9 cellular contexts compared by ENCODE assay signal in genomic region chr2:238230699-238231098, GRCh38. TPM values are rescaled to one million over a fixed set of nuclear protein-coding genes. Genes with fewer than 3 reads are reported as not detected.
A peak's percentile ranks its signal among the peaks of the same experiment; 100 is the strongest.
DNase-seq lines count a peak whose midpoint lies in the region; ATAC-seq, FAIRE-seq and TF ChIP-seq lines count a peak whose summit lies in the region.
"Had no signal": no experiment of that assay in that cellular context is flagged by ENCODE, and none has a peak within 500 bp of the region (broad histone marks: within the 10 kb centered on the region; RNA-seq: fewer than 3 reads in every experiment).

No MANE protein-coding gene starts in this region.

- H3K36me3 ChIP-seq in HUES64 (ENCODE audit: insufficient read depth, low read length) (no peaks in the 10 kb centered on the region), aorta (ENCODE audit: control insufficient read depth in 1 of 2, insufficient read depth in 2 of 2, low read length in 1 of 2) (no peaks in the 10 kb centered on the region)

- no peaks in the 10 kb centered on the region for H3K4me1 ChIP-seq in HUES64 (ENCODE audit: insufficient read depth, low read length)
- no peaks in the 10 kb centered on the region for H3K4me1 ChIP-seq in aorta (ENCODE audit: control insufficient read depth in 1 of 2, insufficient read depth in 2 of 2, low read length in 2 of 2)

- H3K4me1 Mint-ChIP-seq in activated T-helper 2 cell treated with anti-CD3 and anti-CD28 coated beads, Interferon-gamma antibody, Interleukin-2, Interleukin-4, amounts not matched to agents 10 μg/mL and 5 μg/mL and 100 μg/mL, durations not matched to agents 14 hours and 24 hours and 36 hours (ENCODE audit: low read depth): peaks cover 11% of the 10 kb centered on the region
- H3K4me1 Mint-ChIP-seq in immature natural killer cell: peaks cover 35 to 58% of the 10 kb centered on the region in 2 donors
- peaks cover 18% of the 10 kb centered on the region for H3K4me1 Mint-ChIP-seq in stimulated activated memory B cell treated with anti-CD40 and anti-IgM and Interleukin-4, amounts not matched to agents 10 μg/mL and 1 μg/mL and 100 μg/mL, for 72 hours

- no peaks in the 10 kb centered on the region for H3K9me3 ChIP-seq in HUES64 (ENCODE audit: insufficient read depth, low read depth, low read length)
- no peaks in the 10 kb centered on the region for H3K9me3 ChIP-seq in aorta (ENCODE audit: control insufficient read depth, low read length)

- intact Hi-C loops in activated T-helper 2 cell treated with anti-CD3 and anti-CD28 coated beads, Interferon-gamma antibody, Interleukin-2, Interleukin-4, amounts not matched to agents 10 μg/mL and 5 μg/mL and 100 μg/mL, durations not matched to agents 14 hours and 24 hours and 36 hours (cut with micrococcal nuclease): loop anchor here (1.0 kb wide), 1 partner anchor 10 kb away; the partner anchor contains the start of gene HES6
- intact Hi-C loops in aorta (cut with DNase I): no loop called here

- H3K27me3 Mint-ChIP-seq in activated T-helper 2 cell treated with anti-CD3 and anti-CD28 coated beads, Interferon-gamma antibody, Interleukin-2, Interleukin-4, amounts not matched to agents 10 μg/mL and 5 μg/mL and 100 μg/mL, durations not matched to agents 14 hours and 24 hours and 36 hours (ENCODE audit: low read depth): peaks cover 39% of the 10 kb centered on the region
- H3K27me3 Mint-ChIP-seq in immature natural killer cell (ENCODE audit: low read depth in 3 of 3): peaks cover 7 to 35% (median 13%) of the 10 kb centered on the region in 3 donors
- peaks cover 21% of the 10 kb centered on the region for H3K27me3 Mint-ChIP-seq in stimulated activated memory B cell treated with anti-CD40 and anti-IgM and Interleukin-4, amounts not matched to agents 10 μg/mL and 1 μg/mL and 100 μg/mL, for 72 hours

- peaks cover 5% of the 10 kb centered on the region for H3K9me3 Mint-ChIP-seq in activated T-helper 2 cell treated with anti-CD3 and anti-CD28 coated beads, Interferon-gamma antibody, Interleukin-2, Interleukin-4, amounts not matched to agents 10 μg/mL and 5 μg/mL and 100 μg/mL, durations not matched to agents 14 hours and 24 hours and 36 hours
- no peaks in the 10 kb centered on the region for H3K9me3 Mint-ChIP-seq in immature natural killer cell
- H3K9me3 Mint-ChIP-seq in stimulated activated memory B cell treated with anti-CD40 and anti-IgM and Interleukin-4, amounts not matched to agents 10 μg/mL and 1 μg/mL and 100 μg/mL, for 72 hours: no peaks in the 10 kb centered on the region

- H3K27ac ChIP-seq in HUES64 (ENCODE audit: low read depth, low read length): no peak overlapping the region
- H3K27ac ChIP-seq in aorta (ENCODE audit: low read depth in 1 of 2, low read length in 2 of 2): no peak overlapping the region

- no peak overlapping the region for H3K27ac Mint-ChIP-seq in activated T-helper 2 cell treated with anti-CD3 and anti-CD28 coated beads, Interferon-gamma antibody, Interleukin-2, Interleukin-4, amounts not matched to agents 10 μg/mL and 5 μg/mL and 100 μg/mL, durations not matched to agents 14 hours and 24 hours and 36 hours
- H3K27ac Mint-ChIP-seq in immature natural killer cell: peak overlapping the region in 4 of 6 donors; percentile 10 to 80 (median 20)
- H3K27ac Mint-ChIP-seq in stimulated activated memory B cell treated with anti-CD40 and anti-IgM and Interleukin-4, amounts not matched to agents 10 μg/mL and 1 μg/mL and 100 μg/mL, for 72 hours: no peak overlapping the region

- H3K9ac ChIP-seq in HUES64 (ENCODE audit: low read depth, low read length): no peak overlapping the region

- WGBS in HUES64: 77% methylated on average over 5 of the region's 5 CpGs
- 93 to 94% methylated on average over 5 of the region's 5 CpGs for WGBS in aorta, 2 donors

- TF ChIP-seq POLR2A in H54 (IDR thresholded peaks at IDR 0.05; ENCODE audit: low read depth, low read length) (no peak), GM18505 (IDR thresholded peaks at IDR 0.05; ENCODE audit: borderline replicate concordance, extremely low read depth, insufficient read depth, insufficient read length) (no peak)

- FAIRE-seq in H54 (lab: Jason Lieb, UNC): no peak
- FAIRE-seq: frontal cortex had no signal

- H3K4me3 ChIP-seq in HUES64 (ENCODE audit: low read length) (peak overlapping the region; percentile 61), aorta (ENCODE audit: low read length in 2 of 2) (no peak overlapping the region)

- peaks cover 38% of the 10 kb centered on the region for H3K27me3 ChIP-seq in HUES64 (ENCODE audit: insufficient read depth, low read length)
- no peaks in the 10 kb centered on the region for H3K27me3 ChIP-seq in aorta (ENCODE audit: control insufficient read depth in 1 of 2, insufficient read depth in 2 of 2, low read length in 1 of 2)

- ATAC-seq in stimulated activated memory B cell treated with anti-CD40 and anti-IgM and Interleukin-4, amounts not matched to agents 10 μg/mL and 1 μg/mL and 100 μg/mL, for 72 hours: no peak
- ATAC-seq in GM18505 (IDR thresholded peaks at IDR 0.05; ENCODE audit: unreplicated experiment) (no peak), HG03196 (IDR thresholded peaks at IDR 0.05; ENCODE audit: unreplicated experiment) (no peak), aorta (ENCODE audit: low FRiP score) (no peak)

- DNase-seq in activated T-helper 2 cell treated with anti-CD3 and anti-CD28 coated beads, Interferon-gamma antibody, Interleukin-2, Interleukin-4, amounts not matched to agents 10 μg/mL and 5 μg/mL and 100 μg/mL, durations not matched to agents 14 hours and 24 hours and 36 hours (ENCODE audit: low spot score): no peak
- DNase-seq in immature natural killer cell: no peak
- DNase-seq in H54 (ENCODE audit: insufficient read length, low spot score): no peak
- no peak for DNase-seq in aorta

- peaks cover 4% of the 10 kb centered on the region for H3K36me3 Mint-ChIP-seq in activated T-helper 2 cell treated with anti-CD3 and anti-CD28 coated beads, Interferon-gamma antibody, Interleukin-2, Interleukin-4, amounts not matched to agents 10 μg/mL and 5 μg/mL and 100 μg/mL, durations not matched to agents 14 hours and 24 hours and 36 hours (ENCODE audit: low read depth)
- H3K36me3 Mint-ChIP-seq in immature natural killer cell: peaks cover 0 to 10% (median 8%) of the 10 kb centered on the region in 3 donors
- H3K36me3 Mint-ChIP-seq in stimulated activated memory B cell treated with anti-CD40 and anti-IgM and Interleukin-4, amounts not matched to agents 10 μg/mL and 1 μg/mL and 100 μg/mL, for 72 hours: peaks cover 28% of the 10 kb centered on the region

- peak overlapping the region; percentile 63 for H3K4me3 Mint-ChIP-seq in activated T-helper 2 cell treated with anti-CD3 and anti-CD28 coated beads, Interferon-gamma antibody, Interleukin-2, Interleukin-4, amounts not matched to agents 10 μg/mL and 5 μg/mL and 100 μg/mL, durations not matched to agents 14 hours and 24 hours and 36 hours (ENCODE audit: low read depth)
- peak overlapping the region; percentile 82 to 89 (median 86) for H3K4me3 Mint-ChIP-seq in immature natural killer cell
- peak overlapping the region; percentile 33 for H3K4me3 Mint-ChIP-seq in stimulated activated memory B cell treated with anti-CD40 and anti-IgM and Interleukin-4, amounts not matched to agents 10 μg/mL and 1 μg/mL and 100 μg/mL, for 72 hours

RNA-seq across cellular contexts. Expression of gene HES6, which starts 9.1 kb away (rescaled TPM):
- 29.8 TPM for polyA plus RNA-seq in HUES64 (2013, experiment 1 of 2)
- 37.0 TPM for polyA plus RNA-seq in HUES64 (2013, experiment 2 of 2)
- total RNA-seq in activated T-helper 2 cell treated with anti-CD3 and anti-CD28 coated beads, Interferon-gamma antibody, Interleukin-2, Interleukin-4, amounts not matched to agents 10 μg/mL and 5 μg/mL and 100 μg/mL, durations not matched to agents 14 hours and 24 hours and 36 hours: 10.2 and 10.8 TPM in 2 replicates
- polyA plus RNA-seq in immature natural killer cell: 10 to 100 TPM; 27.3 to 36.5 (median 34.5) TPM
- total RNA-seq in aorta: 1 to 10 TPM; 3.3 to 5.2 TPM
- 1 to 10 TPM; 3.3 to 9.4 TPM for polyA plus RNA-seq in aorta

RNA-seq across cellular contexts. Expression of gene ILKAP, which starts 27.2 kb away (rescaled TPM):
- polyA plus RNA-seq in HUES64 (2013, experiment 1 of 2): 28.6 TPM
- polyA plus RNA-seq in HUES64 (2013, experiment 2 of 2): 25.4 TPM
- total RNA-seq in activated T-helper 2 cell treated with anti-CD3 and anti-CD28 coated beads, Interferon-gamma antibody, Interleukin-2, Interleukin-4, amounts not matched to agents 10 μg/mL and 5 μg/mL and 100 μg/mL, durations not matched to agents 14 hours and 24 hours and 36 hours: 67.1 and 71.3 TPM in 2 replicates
- 10 to 100 TPM; 59.2 to 82.8 (median 59.3) TPM for polyA plus RNA-seq in immature natural killer cell
- total RNA-seq in aorta: 10 to 100 TPM; 48.4 to 50.7 TPM
- 100 to 1,000 TPM in 1 of 2 donors, 10 to 100 TPM in 1; 19.4 to 149 TPM for polyA plus RNA-seq in aorta

RNA-seq across cellular contexts. Expression of gene PER2, which starts 57.7 kb away (rescaled TPM):
- polyA plus RNA-seq in HUES64 (2013, experiment 1 of 2): 2.6 TPM
- polyA plus RNA-seq in HUES64 (2013, experiment 2 of 2): 2.2 TPM
- 19.1 and 19.3 TPM in 2 replicates for total RNA-seq in activated T-helper 2 cell treated with anti-CD3 and anti-CD28 coated beads, Interferon-gamma antibody, Interleukin-2, Interleukin-4, amounts not matched to agents 10 μg/mL and 5 μg/mL and 100 μg/mL, durations not matched to agents 14 hours and 24 hours and 36 hours
- polyA plus RNA-seq in immature natural killer cell (1 to 10 TPM; 1.0 to 8.5 (median 7.2) TPM), aorta (1 to 10 TPM; 2.0 to 6.1 TPM)
- 10 to 100 TPM; 22.0 to 25.1 TPM for total RNA-seq in aorta

Comparison
In these comparisons a context has a peak if more than half of its experiments do, and no peak if none do; other contexts are left out.
1. H3K27ac Mint-ChIP-seq: peak in immature natural killer cell (4 of 6); none in activated T-helper 2 cell treated with anti-CD3 and anti-CD28 coated beads, Interferon-gamma antibody, Interleukin-2, Interleukin-4, amounts not matched to agents 10 μg/mL and 5 μg/mL and 100 μg/mL, durations not matched to agents 14 hours and 24 hours and 36 hours (single experiment) and stimulated activated memory B cell treated with anti-CD40 and anti-IgM and Interleukin-4, amounts not matched to agents 10 μg/mL and 1 μg/mL and 100 μg/mL, for 72 hours (single experiment).
2. H3K4me3 Mint-ChIP-seq: peak in every context shown above with its lines; median percentile 86 in immature natural killer cell; 63 in activated T-helper 2 cell treated with anti-CD3 and anti-CD28 coated beads, Interferon-gamma antibody, Interleukin-2, Interleukin-4, amounts not matched to agents 10 μg/mL and 5 μg/mL and 100 μg/mL, durations not matched to agents 14 hours and 24 hours and 36 hours; 33 in stimulated activated memory B cell treated with anti-CD40 and anti-IgM and Interleukin-4, amounts not matched to agents 10 μg/mL and 1 μg/mL and 100 μg/mL, for 72 hours.